In the genomic region with DNA sequence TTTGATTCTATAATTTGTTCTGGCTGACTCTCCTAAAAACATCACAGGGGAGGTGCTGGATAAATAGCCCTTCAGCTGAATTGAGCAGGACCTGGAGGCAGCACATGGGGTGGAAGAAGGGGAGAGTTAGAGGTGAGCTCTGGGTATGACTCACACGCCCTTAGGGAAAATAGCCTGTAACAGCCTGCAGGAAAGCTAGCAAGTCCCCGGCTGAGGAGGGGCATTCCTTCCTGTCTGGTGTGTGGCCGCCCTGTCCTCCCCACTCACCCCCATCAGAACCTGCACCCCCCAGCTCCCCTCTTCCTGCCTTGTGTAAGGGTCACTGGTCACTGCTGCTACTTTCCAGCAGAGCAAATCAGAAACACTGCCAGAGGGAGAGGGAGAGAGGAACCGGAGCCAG, we compare ENCODE assay signal across 22 cellular contexts.
DNase-seq lines count a peak whose midpoint lies in the region; ATAC-seq and TF ChIP-seq lines count a peak whose summit lies in the region.
"Had no signal": no experiment of that assay in that cellular context is flagged by ENCODE, and none has a peak within 500 bp of the region (broad histone marks: within the 10 kb centered on the region; RNA-seq: fewer than 3 reads in every experiment).

No MANE protein-coding gene starts in this region.

- no peaks in the 10 kb centered on the region for H3K27me3 Mint-ChIP-seq in osteocyte (ENCODE audit: unreplicated experiment)
- H3K27me3 Mint-ChIP-seq: activated naive CD8-positive, alpha-beta T cell; stimulated activated naive CD8-positive, alpha-beta T cell treated with anti-CD3 and anti-CD28 coated beads, Interleukin-15, Interleukin-2, amounts not matched to agents 100 ng/mL and 50 ng/mL, for 24 hours had no signal

- ATAC-seq in esophagus mucosa (peak; percentile 31), GM18861 (IDR thresholded peaks at IDR 0.05; ENCODE audit: unreplicated experiment) (no peak)

- H3K4me3 Mint-ChIP-seq in osteocyte (ENCODE audit: unreplicated experiment) = peak overlapping the region; percentile 30
- H3K4me3 Mint-ChIP-seq: activated naive CD8-positive, alpha-beta T cell; mesothelial cell of epicardium; stimulated activated naive CD8-positive, alpha-beta T cell treated with anti-CD3 and anti-CD28 coated beads, Interleukin-15, Interleukin-2, amounts not matched to agents 100 ng/mL and 50 ng/mL, for 24 hours; T-helper 2 cell treated with Interferon-gamma antibody and Interleukin-4, amounts not matched to agents 5 μg/mL and 100 μg/mL, for 36 hours had no signal

- peaks cover 27% of the 10 kb centered on the region for H3K4me1 ChIP-seq in SJCRH30
- H3K4me1 ChIP-seq: HAP-1 had no signal

- peaks cover 2% of the 10 kb centered on the region for H3K36me3 Mint-ChIP-seq in osteocyte (ENCODE audit: unreplicated experiment)

- H3K27ac ChIP-seq in SJCRH30 = no peak overlapping the region
- H3K27ac ChIP-seq: HL-60 had no signal

- H3K9me3 Mint-ChIP-seq in osteocyte (ENCODE audit: unreplicated experiment) = peaks cover 8% of the 10 kb centered on the region
- H3K9me3 Mint-ChIP-seq: stimulated activated naive CD8-positive, alpha-beta T cell treated with anti-CD3 and anti-CD28 coated beads, Interleukin-15, Interleukin-2, amounts not matched to agents 100 ng/mL and 50 ng/mL, for 24 hours had no signal

- peaks cover 4% of the 10 kb centered on the region for H3K4me1 Mint-ChIP-seq in osteocyte (ENCODE audit: unreplicated experiment)

- H3K36me3 ChIP-seq in H7 (replicated peaks; ENCODE audit: control insufficient read depth, insufficient read depth, low read length) (no peaks in the 10 kb centered on the region), SJCRH30 (no peaks in the 10 kb centered on the region)
- H3K36me3 ChIP-seq: HAP-1 had no signal

- TF ChIP-seq CTCF in osteocyte (IDR thresholded peaks at IDR 0.05) = no peak

- DNase-seq in H7 = peak; percentile 29
- DNase-seq in SJCRH30 = peak; percentile 16 to 40
- no peak for DNase-seq in osteocyte (ENCODE audit: extremely low spot score, unreplicated experiment)
- DNase-seq in NCI-H2227 (lab: John Stamatoyannopoulos, UW; ENCODE audit: unreplicated experiment) = no peak
- no peak for DNase-seq in OCI-M1 (lab: John Stamatoyannopoulos, UW)
- no peak for DNase-seq in HK-2 (ENCODE audit: unreplicated experiment)
- DNase-seq: activated CD4-positive, alpha-beta T cell treated with anti-CD3 and anti-CD28 coated beads for 4 hours; AML-193; cortex of kidney; Kasumi-1; NCI-H1694; NCI-H526 treated with DMSO at 0.1 percent for 48 hours; RPMI8226 had no signal

- H3K4me3 ChIP-seq in H7 (ENCODE audit: insufficient read depth, low read depth, low read length) (no peak overlapping the region), SJCRH30 (no peak overlapping the region)
- H3K4me3 ChIP-seq: HAP-1, smooth muscle cell had no signal

- H3K27ac Mint-ChIP-seq in osteocyte (ENCODE audit: unreplicated experiment) = peak overlapping the region; percentile 93
- H3K27ac Mint-ChIP-seq: activated naive CD8-positive, alpha-beta T cell; mesothelial cell of epicardium; stimulated activated naive CD8-positive, alpha-beta T cell treated with anti-CD3 and anti-CD28 coated beads, Interleukin-15, Interleukin-2, amounts not matched to agents 100 ng/mL and 50 ng/mL, for 24 hours; T-helper 2 cell treated with Interferon-gamma antibody and Interleukin-4, amounts not matched to agents 5 μg/mL and 100 μg/mL, for 36 hours had no signal

- no peaks in the 10 kb centered on the region for H3K27me3 ChIP-seq in H7 (ENCODE audit: control insufficient read depth, insufficient read depth, low read length)
- no peaks in the 10 kb centered on the region for H3K27me3 ChIP-seq in SJCRH30

- H3K9me3 ChIP-seq in SJCRH30 (replicated peaks) = no peaks in the 10 kb centered on the region
- H3K9me3 ChIP-seq: HAP-1 had no signal

Comparison
In these comparisons a context has a peak if more than half of its experiments do, and no peak if none do; other contexts are left out.
1. DNase-seq: peak in H7 (single experiment) and SJCRH30 (2 of 2); none in osteocyte (single experiment), NCI-H2227 (single experiment), OCI-M1 (single experiment) and HK-2 (single experiment).